Comparison of ENCODE assay signal across 23 cellular contexts in the genomic region with DNA sequence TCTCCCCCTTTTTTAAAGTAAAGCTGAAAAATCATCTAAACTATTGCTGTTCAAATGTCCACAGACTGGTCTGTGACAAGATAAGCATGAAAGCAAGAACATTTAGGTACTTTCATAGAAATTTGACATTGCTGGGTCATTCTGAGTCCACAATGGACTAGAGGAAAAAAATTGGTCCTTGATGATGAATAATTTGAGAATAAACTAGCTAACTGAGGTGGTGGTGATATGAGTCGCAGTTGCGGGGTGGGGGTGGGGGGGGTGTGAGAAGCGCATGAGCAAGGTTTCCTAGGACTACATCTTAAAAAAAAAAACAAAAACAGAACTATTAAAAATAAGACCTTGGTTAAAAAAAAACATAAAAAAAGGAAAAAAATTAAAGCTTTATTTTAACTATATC.
DNase-seq lines count a peak whose midpoint lies in the region; ATAC-seq and TF ChIP-seq lines count a peak whose summit lies in the region.
"Had no signal": no experiment of that assay in that cellular context is flagged by ENCODE, and none has a peak within 500 bp of the region (broad histone marks: within the 10 kb centered on the region; RNA-seq: fewer than 3 reads in every experiment).

No MANE protein-coding gene starts in this region.

- intact Hi-C loops in activated CD8-positive, alpha-beta T cell treated with anti-CD3 and anti-CD28 coated beads for 36 hours (cut with micrococcal nuclease): no loop called here

- H3K4me1 Mint-ChIP-seq in activated CD8-positive, alpha-beta memory T cell treated with anti-CD3 and anti-CD28 coated beads, Interleukin-2, amount 10 ng/mL, durations not matched to agents 7 days and 5 days: peaks cover 59% of the 10 kb centered on the region
- H3K4me1 Mint-ChIP-seq in CD8-positive, alpha-beta memory T cell: peaks cover 56 to 75% (median 71%) of the 10 kb centered on the region in 3 donors
- H3K4me1 Mint-ChIP-seq in activated CD8-positive, alpha-beta T cell treated with anti-CD3 and anti-CD28 coated beads for 36 hours (ENCODE audit: low read depth): peaks cover 60% of the 10 kb centered on the region

- H3K36me3 ChIP-seq in CD8-positive, alpha-beta memory T cell (ENCODE audit: insufficient read depth, low read length): no peaks in the 10 kb centered on the region

- no peak overlapping the region for H3K27ac ChIP-seq in CD8-positive, alpha-beta memory T cell (ENCODE audit: low read depth, low read length)
- H3K27ac ChIP-seq: Peyer's patch, SJSA1, transverse colon had no signal

- CTCF ChIA-PET in activated CD8-positive, alpha-beta memory T cell treated with anti-CD3 and anti-CD28 coated beads, Interleukin-2, amount 10 ng/mL, durations not matched to agents 7 days and 5 days (lab: Charles Lee): interaction anchor here (0.7 to 1.4 kb wide), 9 partner anchors 7 to 61 kb away, joined by 3 to 6 read pairs (median 4); no protein-coding TSS in a partner anchor
- CTCF ChIA-PET in CD8-positive, alpha-beta memory T cell (lab: Charles Lee): interaction anchor here (1.0 to 1.6 kb wide), 3 partner anchors 17 to 23 kb away, joined by 3 to 4 read pairs (median 4); no protein-coding TSS in a partner anchor
- CTCF ChIA-PET in activated CD8-positive, alpha-beta T cell treated with anti-CD3 and anti-CD28 coated beads for 36 hours (lab: Charles Lee): interaction anchor here (1.3 to 2.5 kb wide), 4 partner anchors 9 to 62 kb away, joined by 3 to 11 read pairs (median 4); no protein-coding TSS in a partner anchor

- no peak for DNase-seq in activated CD8-positive, alpha-beta memory T cell treated with anti-CD3 and anti-CD28 coated beads, Interleukin-2, amount 10 ng/mL, durations not matched to agents 7 days and 5 days
- DNase-seq in activated CD8-positive, alpha-beta memory T cell treated with anti-CD3 and anti-CD28 coated beads, Interleukin-2, amount 50 U/mL, for 48 hours: no peak
- DNase-seq in CD8-positive, alpha-beta memory T cell: peak in 1 of 5 donors; percentile 26
- DNase-seq in activated CD8-positive, alpha-beta T cell treated with anti-CD3 and anti-CD28 coated beads for 36 hours: no peak
- DNase-seq in left lobe of liver (ENCODE audit: low spot score) (no peak), nucleus accumbens (lab: John Stamatoyannopoulos, UW) (no peak), DMS 273 (lab: John Stamatoyannopoulos, UW; ENCODE audit: unreplicated experiment) (no peak)
- DNase-seq: activated CD8-positive, alpha-beta memory T cell treated with anti-CD3 and anti-CD28 coated beads for 24 hours; activated effector memory CD4-positive, alpha-beta T cell treated with anti-CD3 and anti-CD28 coated beads, Interleukin-2, amount 50 U/mL, for 16 hours; cortex of kidney; glutamatergic neuron; MG63; NCI-H1417 treated with DMSO at 0.1 percent for 48 hours; NCI-H510A treated with DMSO at 0.1 percent for 48 hours; NK-92 treated with Interleukin-12 subunit alpha and Interleukin-12 subunit beta, amount 100 ng/mL, for 24 hours; Peyer's patch; stimulated activated CD4-positive, alpha-beta T cell treated with anti-CD3 and anti-CD28 coated beads, Interleukin-2, amount 100 ng/mL, for 48 hours; transverse colon had no signal

- peaks cover 31% of the 10 kb centered on the region for H3K4me1 ChIP-seq in CD8-positive, alpha-beta memory T cell (ENCODE audit: insufficient read depth, low read length)
- H3K4me1 ChIP-seq: Peyer's patch, SJSA1 had no signal

- H3K4me3 Mint-ChIP-seq in activated CD8-positive, alpha-beta memory T cell treated with anti-CD3 and anti-CD28 coated beads, Interleukin-2, amount 10 ng/mL, durations not matched to agents 7 days and 5 days: peak overlapping the region; percentile 69
- H3K4me3 Mint-ChIP-seq in CD8-positive, alpha-beta memory T cell: peak overlapping the region; percentile 40 to 85 (median 78)
- H3K4me3 Mint-ChIP-seq in activated CD8-positive, alpha-beta T cell treated with anti-CD3 and anti-CD28 coated beads for 36 hours: peak overlapping the region; percentile 58
- H3K4me3 Mint-ChIP-seq: memory B cell; T-helper 1 cell treated with Interleukin-12 subunit alpha and Interleukin-12 subunit beta and Interleukin-4 antibody, amounts not matched to agents 30 μg/mL and 1 μg/mL, for 36 hours had no signal

- peak overlapping the region; percentile 86 for H3K27ac Mint-ChIP-seq in activated CD8-positive, alpha-beta memory T cell treated with anti-CD3 and anti-CD28 coated beads, Interleukin-2, amount 10 ng/mL, durations not matched to agents 7 days and 5 days
- H3K27ac Mint-ChIP-seq in CD8-positive, alpha-beta memory T cell: peak overlapping the region in 6 of 8 donors; percentile 38 to 90 (median 64)
- peak overlapping the region; percentile 86 for H3K27ac Mint-ChIP-seq in activated CD8-positive, alpha-beta T cell treated with anti-CD3 and anti-CD28 coated beads for 36 hours
- H3K27ac Mint-ChIP-seq: memory B cell; T-helper 1 cell treated with Interleukin-12 subunit alpha and Interleukin-12 subunit beta and Interleukin-4 antibody, amounts not matched to agents 30 μg/mL and 1 μg/mL, for 36 hours had no signal

- peaks cover 52% of the 10 kb centered on the region for H3K36me3 Mint-ChIP-seq in activated CD8-positive, alpha-beta memory T cell treated with anti-CD3 and anti-CD28 coated beads, Interleukin-2, amount 10 ng/mL, durations not matched to agents 7 days and 5 days
- H3K36me3 Mint-ChIP-seq in CD8-positive, alpha-beta memory T cell: peaks cover 1 to 27% (median 6%) of the 10 kb centered on the region in 3 donors
- H3K36me3 Mint-ChIP-seq in activated CD8-positive, alpha-beta T cell treated with anti-CD3 and anti-CD28 coated beads for 36 hours (ENCODE audit: low read depth): peaks cover 50% of the 10 kb centered on the region

- POLR2A ChIA-PET in CD8-positive, alpha-beta memory T cell (lab: Charles Lee): interaction anchor here (0.6 to 1.0 kb wide), 5 partner anchors 46 to 508 kb away, joined by 3 to 8 read pairs (median 4); no protein-coding TSS in a partner anchor
- POLR2A ChIA-PET in activated CD8-positive, alpha-beta T cell treated with anti-CD3 and anti-CD28 coated beads for 36 hours (lab: Charles Lee): interaction anchor here (1.0 to 1.5 kb wide), 2 partner anchors 8 to 13 kb away, joined by 3 to 5 read pairs; no protein-coding TSS in a partner anchor

- H3K27me3 Mint-ChIP-seq in activated CD8-positive, alpha-beta memory T cell treated with anti-CD3 and anti-CD28 coated beads, Interleukin-2, amount 10 ng/mL, durations not matched to agents 7 days and 5 days: no peaks in the 10 kb centered on the region
- no peaks in the 10 kb centered on the region for H3K27me3 Mint-ChIP-seq in CD8-positive, alpha-beta memory T cell
- H3K27me3 Mint-ChIP-seq in activated CD8-positive, alpha-beta T cell treated with anti-CD3 and anti-CD28 coated beads for 36 hours: no peaks in the 10 kb centered on the region
- H3K27me3 Mint-ChIP-seq: memory B cell had no signal

- no peaks in the 10 kb centered on the region for H3K27me3 ChIP-seq in CD8-positive, alpha-beta memory T cell (ENCODE audit: insufficient read depth, low read length, poor library complexity, severe bottlenecking)
- H3K27me3 ChIP-seq: MG63, Peyer's patch, SJSA1, transverse colon had no signal

- no peaks in the 10 kb centered on the region for H3K9me3 ChIP-seq in CD8-positive, alpha-beta memory T cell (ENCODE audit: low read length)
- H3K9me3 ChIP-seq: HAP-1, MG63, Peyer's patch, SJSA1, transverse colon had no signal

- H3K9me3 Mint-ChIP-seq in activated CD8-positive, alpha-beta memory T cell treated with anti-CD3 and anti-CD28 coated beads, Interleukin-2, amount 10 ng/mL, durations not matched to agents 7 days and 5 days (ENCODE audit: low read depth): no peaks in the 10 kb centered on the region
- H3K9me3 Mint-ChIP-seq in CD8-positive, alpha-beta memory T cell: no peaks in the 10 kb centered on the region
- H3K9me3 Mint-ChIP-seq in activated CD8-positive, alpha-beta T cell treated with anti-CD3 and anti-CD28 coated beads for 36 hours: no peaks in the 10 kb centered on the region
- H3K9me3 Mint-ChIP-seq: memory B cell; T-helper 1 cell treated with Interleukin-12 subunit alpha and Interleukin-12 subunit beta and Interleukin-4 antibody, amounts not matched to agents 30 μg/mL and 1 μg/mL, for 36 hours had no signal

- ATAC-seq in activated CD8-positive, alpha-beta memory T cell treated with anti-CD3 and anti-CD28 coated beads, Interleukin-2, amount 10 ng/mL, durations not matched to agents 7 days and 5 days: peak; percentile 20
- ATAC-seq in activated CD8-positive, alpha-beta T cell treated with anti-CD3 and anti-CD28 coated beads for 36 hours: no peak
- ATAC-seq in left lobe of liver (peak; percentile 10), GM18519 (IDR thresholded peaks at IDR 0.05; ENCODE audit: low FRiP score, unreplicated experiment) (no peak)

- TF ChIP-seq CTCF in activated CD8-positive, alpha-beta T cell treated with anti-CD3 and anti-CD28 coated beads for 36 hours (IDR thresholded peaks at IDR 0.05): no peak

- no peak overlapping the region for H3K4me3 ChIP-seq in CD8-positive, alpha-beta memory T cell (ENCODE audit: low read length)
- H3K4me3 ChIP-seq: HAP-1, MG63, Peyer's patch, SJSA1, transverse colon had no signal

Comparison
In these comparisons a context has a peak if more than half of its experiments do, and no peak if none do; other contexts are left out.
1. ATAC-seq: peak in activated CD8-positive, alpha-beta memory T cell treated with anti-CD3 and anti-CD28 coated beads, Interleukin-2, amount 10 ng/mL, durations not matched to agents 7 days and 5 days (single experiment) and left lobe of liver (single experiment); none in activated CD8-positive, alpha-beta T cell treated with anti-CD3 and anti-CD28 coated beads for 36 hours (single experiment) and GM18519 (single experiment).
2. Peak in every context shown above with its lines, with median percentiles within 50 percentile points of each other: H3K27ac Mint-ChIP-seq and H3K4me3 Mint-ChIP-seq.